Comparison of ENCODE assay signal across 18 cellular contexts in the genomic region with DNA sequence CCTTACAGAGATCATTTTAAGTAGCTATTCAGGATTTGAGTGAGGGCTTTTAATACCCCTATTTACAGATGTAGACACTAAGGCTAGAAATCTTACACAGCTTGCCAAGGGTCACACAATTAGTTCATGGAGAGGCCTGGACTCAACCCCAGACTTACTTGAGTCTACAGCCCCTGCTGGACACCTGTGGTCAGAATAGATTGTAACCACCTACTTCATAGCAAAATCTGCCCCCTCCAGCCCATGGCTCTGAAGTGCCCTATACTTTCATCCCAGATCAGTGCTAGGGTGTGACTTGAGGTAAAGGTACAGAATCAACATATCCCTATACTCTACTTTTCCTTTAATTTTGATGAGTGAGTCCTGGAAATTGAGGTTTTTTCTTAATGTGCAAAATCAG.
"Had no signal": no experiment of that assay in that cellular context is flagged by ENCODE, and none has a peak within 500 bp of the region (broad histone marks: within the 10 kb centered on the region; RNA-seq: fewer than 3 reads in every experiment).

No MANE protein-coding gene starts in this region.

- ATAC-seq: gastroesophageal sphincter, left lobe of liver, natural killer cell had no signal

- H3K9me3 ChIP-seq: esophagus squamous epithelium, gastroesophageal sphincter, ovary, right atrium auricular region, upper lobe of left lung, uterus had no signal

- DNase-seq: effector memory CD4-positive, alpha-beta T cell; esophagus squamous epithelium; foreskin fibroblast; glutamatergic neuron; islet precursor cell; mammary epithelial cell; natural killer cell; nucleus accumbens; ovary; stimulated activated CD4-positive, alpha-beta T cell treated with anti-CD3 and anti-CD28 coated beads, Interleukin-2, amount 100 ng/mL, for 48 hours; stimulated activated naive CD4-positive, alpha-beta T cell treated with Interleukin-2 at 50 U/mL for 16 hours; upper lobe of left lung; uterus had no signal

- H3K4me1 ChIP-seq: gastroesophageal sphincter, right atrium auricular region, upper lobe of left lung, uterus had no signal

- H3K36me3 ChIP-seq: esophagus squamous epithelium, gastroesophageal sphincter, ovary, right atrium auricular region, upper lobe of left lung, uterus had no signal

- H3K4me2 ChIP-seq: smooth muscle cell had no signal

- H3K4me3 ChIP-seq: esophagus squamous epithelium, gastroesophageal sphincter, ovary, right atrium auricular region, smooth muscle cell, upper lobe of left lung, uterus had no signal

- H3K27me3 ChIP-seq: esophagus squamous epithelium, gastroesophageal sphincter, ovary, right atrium auricular region, upper lobe of left lung, uterus had no signal

- H3K27ac ChIP-seq: epithelial cell of prostate, esophagus squamous epithelium, gastroesophageal sphincter, ovary, right atrium auricular region, upper lobe of left lung, uterus had no signal
